Comparison of ENCODE assay signal across 9 cellular contexts in the genomic region with DNA sequence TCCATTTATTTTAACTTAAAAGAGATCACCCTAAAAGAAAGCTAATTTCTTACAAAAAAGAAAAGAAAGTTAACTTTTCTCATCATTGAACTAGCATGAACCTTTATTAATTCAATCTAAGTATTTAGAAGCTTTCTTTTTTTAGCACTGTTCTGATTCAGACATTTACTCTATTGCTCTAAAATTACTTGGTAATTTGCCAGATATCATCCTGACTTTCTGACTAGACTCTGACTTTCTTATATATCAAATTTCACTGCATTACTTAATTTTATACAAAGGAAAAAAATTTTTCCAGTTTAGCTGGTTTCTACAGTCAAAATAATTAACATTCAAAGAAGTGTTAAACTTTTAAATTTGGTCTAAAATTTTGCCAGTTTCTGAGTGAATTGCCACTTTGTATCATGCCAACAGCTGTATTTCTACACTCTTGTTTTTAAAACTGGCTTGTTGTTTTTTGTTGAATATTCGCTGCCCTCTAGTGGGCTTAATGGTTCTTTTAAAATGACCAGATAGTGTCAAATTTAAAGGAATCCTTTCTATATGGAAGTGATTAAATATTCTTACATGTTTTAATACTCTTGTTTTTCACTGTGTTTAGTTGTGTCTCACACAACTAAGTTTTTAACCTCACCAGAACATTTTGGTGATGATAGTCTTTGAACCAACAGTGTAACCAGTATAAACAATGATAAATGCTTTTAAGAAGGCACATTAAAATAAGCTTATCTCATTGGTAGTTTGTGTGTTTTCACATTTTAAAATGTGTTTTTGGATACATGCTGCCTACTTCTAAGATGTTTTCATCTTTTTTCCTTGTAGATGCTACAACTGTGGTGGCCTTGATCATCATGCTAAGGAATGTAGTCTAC.
DNase-seq lines count a peak whose midpoint lies in the region; ATAC-seq and TF ChIP-seq lines count a peak whose summit lies in the region.
"Had no signal": no experiment of that assay in that cellular context is flagged by ENCODE, and none has a peak within 500 bp of the region (broad histone marks: within the 10 kb centered on the region; RNA-seq: fewer than 3 reads in every experiment).

No MANE protein-coding gene starts in this region.

- H3F3A ChIP-seq in neural cell (ENCODE audit: insufficient read depth, low read length, poor library complexity, severe bottlenecking) = no peaks in the 10 kb centered on the region

- H3K9ac ChIP-seq in neural cell (ENCODE audit: low read length) = no peak overlapping the region

- H3K4me3 ChIP-seq in AG09309 (ENCODE audit: control insufficient read depth, low read depth, low read length) = no peak overlapping the region
- no peak overlapping the region for H3K4me3 ChIP-seq in neural cell (ENCODE audit: low read length)
- H3K4me3 ChIP-seq: HAP-1 had no signal

- peaks cover 11% of the 10 kb centered on the region for H3K79me2 ChIP-seq in neural cell (replicated peaks; ENCODE audit: insufficient read depth, low read length)

- TF ChIP-seq CTCF in AG09309 (IDR thresholded peaks at IDR 0.05; ENCODE audit: control insufficient read depth, insufficient read depth, low read depth, low read length, missing control alignments) = peak; percentile 45
- peak; percentile 72 for TF ChIP-seq CTCF in neural cell (IDR thresholded peaks at IDR 0.05; ENCODE audit: poor library complexity, severe bottlenecking)

- DNase-seq in AG09309 (ENCODE audit: low read depth) (peak; percentile 27), NCI-H345 (lab: John Stamatoyannopoulos, UW) (peak; percentile 26), cerebellar cortex (ENCODE audit: low spot score) (peak; percentile 43)
- no peak for DNase-seq in activated T-cell treated with anti-CD3 and anti-CD28 coated beads, Interleukin-2, amount 50 U/mL, for 4 hours

- ATAC-seq in GM18867 (IDR thresholded peaks at IDR 0.05; ENCODE audit: unreplicated experiment) (peak; percentile 49), GM18907 (IDR thresholded peaks at IDR 0.05; ENCODE audit: unreplicated experiment) (no peak), HG03571 (IDR thresholded peaks at IDR 0.05; ENCODE audit: unreplicated experiment) (no peak)
- no peak for ATAC-seq in activated T-cell treated with anti-CD3 and anti-CD28 coated beads, Interleukin-2, amount 50 U/mL, for 4 hours

- no peak overlapping the region for H3K4me2 ChIP-seq in neural cell (ENCODE audit: low read length)

- no peaks in the 10 kb centered on the region for H3K9me3 Mint-ChIP-seq in activated T-cell treated with anti-CD3 and anti-CD28 coated beads, Interleukin-2, amount 50 U/mL, for 4 hours

- no peak overlapping the region for H2AFZ ChIP-seq in neural cell (ENCODE audit: low read depth, low read length)

- no peaks in the 10 kb centered on the region for H3K36me3 Mint-ChIP-seq in activated T-cell treated with anti-CD3 and anti-CD28 coated beads, Interleukin-2, amount 50 U/mL, for 4 hours (ENCODE audit: insufficient read depth)

- H3K4me3 Mint-ChIP-seq in activated T-cell treated with anti-CD3 and anti-CD28 coated beads, Interleukin-2, amount 50 U/mL, for 4 hours = no peak overlapping the region

- no peaks in the 10 kb centered on the region for H3K27me3 ChIP-seq in neural cell (ENCODE audit: insufficient read depth, low read depth, low read length)

- no peaks in the 10 kb centered on the region for H3K4me1 Mint-ChIP-seq in activated T-cell treated with anti-CD3 and anti-CD28 coated beads, Interleukin-2, amount 50 U/mL, for 4 hours (ENCODE audit: low read depth)

- no peaks in the 10 kb centered on the region for H3K9me2 ChIP-seq in neural cell (ENCODE audit: insufficient read depth, low read length)

- H3K27ac ChIP-seq in neural cell (ENCODE audit: low read length) = no peak overlapping the region

- H4K20me1 ChIP-seq in neural cell (ENCODE audit: insufficient read depth) = no peaks in the 10 kb centered on the region

- no peak for TF ChIP-seq EP300 in neural cell (conservative IDR thresholded peaks at IDR 0.05; ENCODE audit: poor library complexity, severe bottlenecking)

- H3K9me3 ChIP-seq in neural cell (ENCODE audit: low read length) = no peaks in the 10 kb centered on the region
- H3K9me3 ChIP-seq: HAP-1 had no signal

- no peaks in the 10 kb centered on the region for H3K36me3 ChIP-seq in neural cell (ENCODE audit: insufficient read depth, low read length)

- TF ChIP-seq RAD21 in neural cell (conservative IDR thresholded peaks at IDR 0.05) = peak; percentile 80

- peaks cover 10% of the 10 kb centered on the region for H3K27me3 Mint-ChIP-seq in activated T-cell treated with anti-CD3 and anti-CD28 coated beads, Interleukin-2, amount 50 U/mL, for 4 hours (ENCODE audit: low read depth)

TF ChIP-seq in neural cell, 6 proteins besides CTCF, POLR2A, EP300 and RAD21:
- peak; percentile 75 for TF ChIP-seq SMC3 (conservative IDR thresholded peaks at IDR 0.05; ENCODE audit: poor library complexity)
- TF ChIP-seq, protein P1, sequence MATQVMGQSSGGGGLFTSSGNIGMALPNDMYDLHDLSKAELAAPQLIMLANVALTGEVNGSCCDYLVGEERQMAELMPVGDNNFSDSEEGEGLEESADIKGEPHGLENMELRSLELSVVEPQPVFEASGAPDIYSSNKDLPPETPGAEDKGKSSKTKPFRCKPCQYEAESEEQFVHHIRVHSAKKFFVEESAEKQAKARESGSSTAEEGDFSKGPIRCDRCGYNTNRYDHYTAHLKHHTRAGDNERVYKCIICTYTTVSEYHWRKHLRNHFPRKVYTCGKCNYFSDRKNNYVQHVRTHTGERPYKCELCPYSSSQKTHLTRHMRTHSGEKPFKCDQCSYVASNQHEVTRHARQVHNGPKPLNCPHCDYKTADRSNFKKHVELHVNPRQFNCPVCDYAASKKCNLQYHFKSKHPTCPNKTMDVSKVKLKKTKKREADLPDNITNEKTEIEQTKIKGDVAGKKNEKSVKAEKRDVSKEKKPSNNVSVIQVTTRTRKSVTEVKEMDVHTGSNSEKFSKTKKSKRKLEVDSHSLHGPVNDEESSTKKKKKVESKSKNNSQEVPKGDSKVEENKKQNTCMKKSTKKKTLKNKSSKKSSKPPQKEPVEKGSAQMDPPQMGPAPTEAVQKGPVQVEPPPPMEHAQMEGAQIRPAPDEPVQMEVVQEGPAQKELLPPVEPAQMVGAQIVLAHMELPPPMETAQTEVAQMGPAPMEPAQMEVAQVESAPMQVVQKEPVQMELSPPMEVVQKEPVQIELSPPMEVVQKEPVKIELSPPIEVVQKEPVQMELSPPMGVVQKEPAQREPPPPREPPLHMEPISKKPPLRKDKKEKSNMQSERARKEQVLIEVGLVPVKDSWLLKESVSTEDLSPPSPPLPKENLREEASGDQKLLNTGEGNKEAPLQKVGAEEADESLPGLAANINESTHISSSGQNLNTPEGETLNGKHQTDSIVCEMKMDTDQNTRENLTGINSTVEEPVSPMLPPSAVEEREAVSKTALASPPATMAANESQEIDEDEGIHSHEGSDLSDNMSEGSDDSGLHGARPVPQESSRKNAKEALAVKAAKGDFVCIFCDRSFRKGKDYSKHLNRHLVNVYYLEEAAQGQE (IDR thresholded peaks at IDR 0.05; ENCODE audit: borderline replicate concordance) = no peak
